8 cellular contexts compared by ENCODE assay signal in the genomic region with DNA sequence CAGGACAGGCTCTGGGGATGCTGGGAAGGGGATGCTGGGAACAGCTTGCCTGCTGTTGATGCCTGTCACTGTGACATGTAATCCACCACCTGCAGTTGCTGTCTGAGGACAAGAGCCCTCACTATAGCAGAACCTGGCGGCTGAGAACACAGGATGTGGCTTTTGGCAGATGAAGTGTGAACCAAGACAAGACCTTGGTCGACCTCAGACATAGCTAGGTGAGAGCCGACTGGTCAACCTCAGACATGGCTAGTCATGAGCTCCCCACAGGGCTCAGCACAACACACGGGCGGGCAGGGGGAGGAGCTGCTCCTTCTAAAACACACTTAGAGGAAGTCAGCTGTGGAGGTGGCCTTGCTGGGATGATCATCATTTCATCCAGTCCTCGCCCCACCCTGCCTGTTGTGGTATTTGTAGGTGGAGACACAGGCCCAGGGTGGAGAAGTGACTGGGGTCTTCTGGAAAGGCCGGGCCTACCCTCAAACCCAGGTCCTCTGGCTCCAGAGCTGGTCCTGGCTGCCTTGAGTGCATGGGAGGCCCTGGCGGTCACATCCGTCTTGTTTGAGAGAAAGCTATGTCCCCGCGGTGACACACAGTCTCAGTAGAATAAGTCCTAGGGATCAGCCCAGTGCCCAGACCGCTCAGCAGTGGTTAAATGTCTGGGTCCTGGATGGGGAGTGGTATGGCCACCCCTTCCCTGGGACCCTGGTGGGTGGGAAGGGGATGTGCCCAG. TPM values are rescaled to one million over a fixed set of nuclear protein-coding genes. Genes with fewer than 3 reads are reported as not detected.
DNase-seq lines count a peak whose midpoint lies in the region; ATAC-seq and TF ChIP-seq lines count a peak whose summit lies in the region.

No MANE protein-coding gene starts in this region.

- no peaks in the 10 kb centered on the region for H3K9me3 ChIP-seq in KOPT-K1 (ENCODE audit: insufficient read depth, low read length, poor library complexity, severe bottlenecking)

- CTCF ChIA-PET in WTC11 (lab: Charles Lee): interaction anchor here (0.6 to 1.5 kb wide), 2 partner anchors 61 to 84 kb away, joined by 6 read pairs; no protein-coding TSS in a partner anchor

- H3K36me3 ChIP-seq in KOPT-K1 (ENCODE audit: insufficient read depth, low read length): no peaks in the 10 kb centered on the region

- no peaks in the 10 kb centered on the region for H3K36me3 Mint-ChIP-seq in WTC11

- peak overlapping the region; percentile 92 for H3K27ac ChIP-seq in KOPT-K1 (ENCODE audit: low read depth, low read length, poor library complexity, severe bottlenecking)

- TF ChIP-seq CTCF in WTC11 (IDR thresholded peaks at IDR 0.05): no peak
- TF ChIP-seq CTCF in omental fat pad (IDR thresholded peaks at IDR 0.05): no peak

- POLR2A ChIA-PET in WTC11 (lab: Charles Lee): no interaction called here

- peak; percentile 90 for ATAC-seq in GM21528 (IDR thresholded peaks at IDR 0.05; ENCODE audit: low FRiP score, unreplicated experiment)
- ATAC-seq in activated CD4-positive, CD25-positive, alpha-beta regulatory T cell treated with anti-CD3 and anti-CD28 coated beads, Interleukin-2, amount 50 U/mL, for 24 hours: peak; percentile 97 to 98
- no peak for ATAC-seq in WTC11
- ATAC-seq in omental fat pad (ENCODE audit: low FRiP score): no peak

- H3K4me1 Mint-ChIP-seq in WTC11: peaks cover 29% of the 10 kb centered on the region

- no peaks in the 10 kb centered on the region for H3K9me3 Mint-ChIP-seq in WTC11

- no peak overlapping the region for H3K4me3 Mint-ChIP-seq in WTC11

- no peak overlapping the region for H3K27ac Mint-ChIP-seq in WTC11

- no peaks in the 10 kb centered on the region; the same call in none of the 2 replicates for H3K27me3 Mint-ChIP-seq in WTC11 (ENCODE audit: low read depth)

- peak; percentile 88 for DNase-seq in GF-D8 (lab: John Stamatoyannopoulos, UW)
- DNase-seq in effector CD4-positive, alpha-beta T cell: peak; percentile 84
- DNase-seq in stimulated activated CD4-positive, alpha-beta T cell treated with anti-CD3 and anti-CD28 coated beads, Interleukin-4, amount 100 ng/mL, for 24 hours: peak; percentile 88
- DNase-seq in WTC11 (ENCODE audit: low spot score): no peak
- DNase-seq in omental fat pad (ENCODE audit: low spot score): no peak

TF ChIP-seq in WTC11, 78 proteins besides CTCF, POLR2A, EP300 and RAD21:
- TF ChIP-seq TEAD4 (CRISPR knock-in tag; IDR thresholded peaks at IDR 0.05) (no peak), JUN (CRISPR knock-in tag; IDR thresholded peaks at IDR 0.05) (no peak), SMAD4 (CRISPR knock-in tag; IDR thresholded peaks at IDR 0.05) (no peak), JAZF1 (CRISPR knock-in tag; IDR thresholded peaks at IDR 0.05) (no peak), NFE2L1 (CRISPR knock-in tag; IDR thresholded peaks at IDR 0.05) (no peak), E2F5 (CRISPR knock-in tag; IDR thresholded peaks at IDR 0.05) (no peak), STAT6 (CRISPR knock-in tag; conservative IDR thresholded peaks at IDR 0.05; ENCODE audit: low read depth) (no peak), MYBL2 (CRISPR knock-in tag; IDR thresholded peaks at IDR 0.05) (no peak), ZNF232 (CRISPR knock-in tag; IDR thresholded peaks at IDR 0.05) (no peak)
- TF ChIP-seq, protein P1, sequence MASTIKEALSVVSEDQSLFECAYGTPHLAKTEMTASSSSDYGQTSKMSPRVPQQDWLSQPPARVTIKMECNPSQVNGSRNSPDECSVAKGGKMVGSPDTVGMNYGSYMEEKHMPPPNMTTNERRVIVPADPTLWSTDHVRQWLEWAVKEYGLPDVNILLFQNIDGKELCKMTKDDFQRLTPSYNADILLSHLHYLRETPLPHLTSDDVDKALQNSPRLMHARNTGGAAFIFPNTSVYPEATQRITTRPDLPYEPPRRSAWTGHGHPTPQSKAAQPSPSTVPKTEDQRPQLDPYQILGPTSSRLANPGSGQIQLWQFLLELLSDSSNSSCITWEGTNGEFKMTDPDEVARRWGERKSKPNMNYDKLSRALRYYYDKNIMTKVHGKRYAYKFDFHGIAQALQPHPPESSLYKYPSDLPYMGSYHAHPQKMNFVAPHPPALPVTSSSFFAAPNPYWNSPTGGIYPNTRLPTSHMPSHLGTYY (CRISPR knock-in tag; IDR thresholded peaks at IDR 0.05): no peak

RNA-seq across cellular contexts. Expression of gene SUSD3, which starts 6.1 kb away (rescaled TPM):
- total RNA-seq in WTC11 (2021): 11.5 to 13.2 TPM (median 11.9 TPM) in 3 replicates
- total RNA-seq in omental fat pad: 10 to 100 TPM in 2 of 4 donors, 1 to 10 TPM in 2; 6.8 to 24.2 (median 12.8) TPM

RNA-seq across cellular contexts. Expression of gene CARD19, which starts 31.5 kb away (rescaled TPM):
- 30.0 to 34.5 TPM (median 32.8 TPM) in 3 replicates for total RNA-seq in WTC11 (2021)
- total RNA-seq in omental fat pad: 10 to 100 TPM; 45.7 to 76.5 (median 57.9) TPM

Comparison
In these comparisons a context has a peak if more than half of its experiments do, and no peak if none do; other contexts are left out.
1. DNase-seq: peak in GF-D8 (single experiment), effector CD4-positive, alpha-beta T cell (single experiment) and stimulated activated CD4-positive, alpha-beta T cell treated with anti-CD3 and anti-CD28 coated beads, Interleukin-4, amount 100 ng/mL, for 24 hours (single experiment); none in WTC11 (single experiment) and omental fat pad (single experiment).
2. ATAC-seq: peak in GM21528 (single experiment) and activated CD4-positive, CD25-positive, alpha-beta regulatory T cell treated with anti-CD3 and anti-CD28 coated beads, Interleukin-2, amount 50 U/mL, for 24 hours (2 of 2); none in WTC11 (single experiment) and omental fat pad (single experiment).